8 cellular contexts compared by ENCODE assay signal in genomic region chr17:45098081-45098868, GRCh38. TPM values are rescaled to one million over a fixed set of nuclear protein-coding genes. Genes with fewer than 3 reads are reported as not detected.
A peak's percentile ranks its signal among the peaks of the same experiment; 100 is the strongest.
DNase-seq lines count a peak whose midpoint lies in the region; ATAC-seq and TF ChIP-seq lines count a peak whose summit lies in the region.

No MANE protein-coding gene starts in this region.

- H3K9me3 ChIP-seq in adipocyte (ENCODE audit: control insufficient read depth, low read length) (no peaks in the 10 kb centered on the region), thoracic aorta (no peaks in the 10 kb centered on the region)

- peak; percentile 61 for DNase-seq in HT-29 (ENCODE audit: low spot score)
- no peak for DNase-seq in adipocyte (ENCODE audit: low read depth)
- peak in 33 of 42 donors; percentile 19 to 81 (median 54) for DNase-seq in head of caudate nucleus
- no peak for DNase-seq in thoracic aorta (ENCODE audit: low spot score)
- DNase-seq in NCI-H748 treated with DMSO at 0.1 percent for 48 hours (lab: John Stamatoyannopoulos, UW) = no peak
- DNase-seq in AG20443 (ENCODE audit: low spot score) = no peak

- intact Hi-C loops in head of caudate nucleus (cut with DNase I) = loop anchor here (5.0 kb wide), 1 partner anchor 186 kb away; no protein-coding TSS in a partner anchor

- no peak for TF ChIP-seq CTCF in thoracic aorta (IDR thresholded peaks at IDR 0.05)

- H3K36me3 ChIP-seq in adipocyte (ENCODE audit: control insufficient read depth, insufficient read depth, low read length, severe bottlenecking) = peaks cover 76% of the 10 kb centered on the region
- peaks cover 68% of the 10 kb centered on the region for H3K36me3 ChIP-seq in thoracic aorta

- H3K27ac ChIP-seq in thoracic aorta = peak overlapping the region; percentile 97 to 98

- H3K4me3 ChIP-seq in adipocyte (ENCODE audit: low read length) = peak overlapping the region; percentile 24
- no peak overlapping the region for H3K4me3 ChIP-seq in thoracic aorta

- H3K27me3 ChIP-seq in adipocyte (replicated peaks; ENCODE audit: control insufficient read depth, insufficient read depth, low read length) (no peaks in the 10 kb centered on the region), thoracic aorta (replicated peaks; ENCODE audit: insufficient read depth) (no peaks in the 10 kb centered on the region)

- ATAC-seq in thoracic aorta (ENCODE audit: insufficient number of reproducible peaks, low FRiP score, low read depth) = no peak
- no peak for ATAC-seq in HG03457 (IDR thresholded peaks at IDR 0.05; ENCODE audit: unreplicated experiment)
- no peak for ATAC-seq in GM18517 (IDR thresholded peaks at IDR 0.05; ENCODE audit: unreplicated experiment)

- peak overlapping the region; percentile 66 for H3K9ac ChIP-seq in adipocyte (ENCODE audit: low read length)

- peaks cover 65% of the 10 kb centered on the region for H3K4me1 ChIP-seq in adipocyte (ENCODE audit: control insufficient read depth, insufficient read depth, low read length)
- peaks cover 45 to 79% of the 10 kb centered on the region in 2 donors for H3K4me1 ChIP-seq in thoracic aorta (ENCODE audit: control insufficient read depth in 1 of 2, low read depth in 2 of 2)

RNA-seq across cellular contexts. Expression of gene PLCD3, which starts 34.0 kb away (rescaled TPM):
- 130 and 142 TPM in 2 replicates for total RNA-seq in HT-29 (2014; rRNA removed; shearing (Covaris generic))
- total RNA-seq in thoracic aorta = 100 to 1,000 TPM in 1 of 2 donors, 10 to 100 TPM in 1; 79.3 to 116 TPM

RNA-seq across cellular contexts. Expression of gene NMT1, which starts 37.2 kb away (rescaled TPM):
- 59.2 and 77.1 TPM in 2 replicates for total RNA-seq in HT-29 (2014; rRNA removed; shearing (Covaris generic))
- 10 to 100 TPM; 53.1 to 64.8 TPM for total RNA-seq in thoracic aorta

RNA-seq across cellular contexts. Expression of gene ACBD4, which starts 37.2 kb away (rescaled TPM):
- total RNA-seq in HT-29 (2014; rRNA removed; shearing (Covaris generic)) = 12.0 and 12.3 TPM in 2 replicates
- 10 to 100 TPM; 21.5 to 27.9 TPM for total RNA-seq in thoracic aorta

RNA-seq across cellular contexts. Expression of gene DCAKD, which starts 46.8 kb away (rescaled TPM):
- 44.9 and 49.8 TPM in 2 replicates for total RNA-seq in HT-29 (2014; rRNA removed; shearing (Covaris generic))
- 10 to 100 TPM; 34.6 to 56.5 TPM for total RNA-seq in thoracic aorta

RNA-seq across cellular contexts. Expression of gene HEXIM1, which starts 50.0 kb away (rescaled TPM):
- 9.4 and 9.6 TPM in 2 replicates for total RNA-seq in HT-29 (2014; rRNA removed; shearing (Covaris generic))
- total RNA-seq in thoracic aorta = 10 to 100 TPM; 34.9 to 89.1 TPM

Comparison
In these comparisons a context has a peak if more than half of its experiments do, and no peak if none do; other contexts are left out.
1. DNase-seq: peak in HT-29 (single experiment) and head of caudate nucleus (33 of 42); none in adipocyte (single experiment), thoracic aorta (single experiment), NCI-H748 treated with DMSO at 0.1 percent for 48 hours (single experiment) and AG20443 (single experiment).